ENCODE assay signal across 8 cellular contexts in genomic region chr7:123747089-123747488, GRCh38. TPM values are rescaled to one million over a fixed set of nuclear protein-coding genes. Genes with fewer than 3 reads are reported as not detected.
DNase-seq lines count a peak whose midpoint lies in the region; ATAC-seq and TF ChIP-seq lines count a peak whose summit lies in the region.

No MANE protein-coding gene starts in this region.

- peaks cover 77% of the 10 kb centered on the region for H3K4me1 Mint-ChIP-seq in activated naive CD8-positive, alpha-beta T cell treated with anti-CD3 and anti-CD28 coated beads, Interleukin-2, amount 50 U/mL, for 24 hours

- H3K36me3 ChIP-seq in heart left ventricle (no peaks in the 10 kb centered on the region), lower lobe of right lung (no peaks in the 10 kb centered on the region), urinary bladder (ENCODE audit: insufficient read depth) (no peaks in the 10 kb centered on the region)

- TF ChIP-seq POLR2A in heart left ventricle (IDR thresholded peaks at IDR 0.05) = no peak

- peak overlapping the region; percentile 88 for H3K27ac Mint-ChIP-seq in activated naive CD8-positive, alpha-beta T cell treated with anti-CD3 and anti-CD28 coated beads, Interleukin-2, amount 50 U/mL, for 24 hours

- H3K36me3 Mint-ChIP-seq in activated naive CD8-positive, alpha-beta T cell treated with anti-CD3 and anti-CD28 coated beads, Interleukin-2, amount 50 U/mL, for 24 hours (ENCODE audit: low read depth) = peaks cover 10% of the 10 kb centered on the region

- TF ChIP-seq CTCF in heart left ventricle (IDR thresholded peaks at IDR 0.05) (no peak), lower lobe of right lung (IDR thresholded peaks at IDR 0.05) (no peak)

- H3K4me3 Mint-ChIP-seq in activated naive CD8-positive, alpha-beta T cell treated with anti-CD3 and anti-CD28 coated beads, Interleukin-2, amount 50 U/mL, for 24 hours = peak overlapping the region; percentile 94

- ATAC-seq in heart left ventricle (no peak), Right ventricle myocardium inferior (no peak), lower lobe of right lung (no peak)
- ATAC-seq in activated naive CD8-positive, alpha-beta T cell treated with anti-CD3 and anti-CD28 coated beads, Interleukin-2, amount 50 U/mL, for 24 hours = no peak

- no peak for DNase-seq in heart left ventricle
- no peak for DNase-seq in Right ventricle myocardium inferior (ENCODE audit: missing footprints)
- DNase-seq in activated naive CD8-positive, alpha-beta T cell treated with anti-CD3 and anti-CD28 coated beads, Interleukin-2, amount 50 U/mL, for 24 hours = no peak
- no peak for DNase-seq in lower lobe of right lung
- DNase-seq in A172 (ENCODE audit: low spot score) = no peak
- DNase-seq in germinal center (ENCODE audit: low spot score) = no peak
- DNase-seq in amygdala (lab: John Stamatoyannopoulos, UW) = no peak

- H3K27ac ChIP-seq in heart left ventricle (peak overlapping the region in 10 of 12 donors; percentile 97 to 99 (median 98)), lower lobe of right lung (peak overlapping the region; percentile 98), urinary bladder (ENCODE audit: low read depth) (peak overlapping the region; percentile 23)

- intact Hi-C loops in heart left ventricle (cut with DNase I) = loop anchor here in 5 of 10 donors (5.0 to 10.0 kb wide), 6 partner anchors 35 to 192 kb away; partner anchors contain the start of genes NDUFA5 (in 2 of the 5) and LMOD2 (in 1 of the 5)
- intact Hi-C loops in Right ventricle myocardium inferior (cut with DNase I) = loop anchor here (5.0 kb wide), 2 partner anchors 35 to 110 kb away; no protein-coding TSS in a partner anchor
- intact Hi-C loops in lower lobe of right lung (cut with DNase I) = no loop called here

- H3K27me3 ChIP-seq in heart left ventricle = no peaks in the 10 kb centered on the region
- no peaks in the 10 kb centered on the region for H3K27me3 ChIP-seq in lower lobe of right lung (ENCODE audit: low read depth)

- 4 to 13% (median 11%) methylated on average over 4 of the region's 4 CpGs for WGBS in heart left ventricle, 4 donors
- WGBS in urinary bladder = 12% methylated on average over 4 of the region's 4 CpGs

- H3K9me3 Mint-ChIP-seq in activated naive CD8-positive, alpha-beta T cell treated with anti-CD3 and anti-CD28 coated beads, Interleukin-2, amount 50 U/mL, for 24 hours = no peaks in the 10 kb centered on the region

- H3K4me3 ChIP-seq in heart left ventricle = peak overlapping the region in 11 of 12 donors; percentile 83 to 92 (median 87)
- peak overlapping the region; percentile 82 for H3K4me3 ChIP-seq in lower lobe of right lung
- peak overlapping the region; percentile 83 for H3K4me3 ChIP-seq in urinary bladder (ENCODE audit: low read depth, low read length)

- H3K4me1 ChIP-seq in heart left ventricle (peaks cover 4 to 74% (median 57%) of the 10 kb centered on the region in 12 donors), lower lobe of right lung (peaks cover 61% of the 10 kb centered on the region), urinary bladder (ENCODE audit: insufficient read depth) (no peaks in the 10 kb centered on the region)

- no peaks in the 10 kb centered on the region for H3K27me3 Mint-ChIP-seq in activated naive CD8-positive, alpha-beta T cell treated with anti-CD3 and anti-CD28 coated beads, Interleukin-2, amount 50 U/mL, for 24 hours

- no peaks in the 10 kb centered on the region for H3K9me3 ChIP-seq in heart left ventricle
- H3K9me3 ChIP-seq in lower lobe of right lung = no peaks in the 10 kb centered on the region

RNA-seq across cellular contexts. Expression of gene WASL, which starts 1.7 kb away (rescaled TPM):
- total RNA-seq in heart left ventricle (10 to 100 TPM; 20.1 to 30.3 (median 26.4) TPM), Right ventricle myocardium inferior (28.4 TPM), lower lobe of right lung (33.3 TPM), urinary bladder (56.3 TPM)
- polyA plus RNA-seq in heart left ventricle (10 to 100 TPM; 11.2 to 23.3 TPM), urinary bladder (31.3 TPM)
- total RNA-seq in A172 (2014; rRNA removed; shearing (Covaris generic)) = 12.1 and 12.4 TPM in 2 replicates

Comparison
In these comparisons a context has a peak if more than half of its experiments do, and no peak if none do; other contexts are left out.
1. H3K27ac ChIP-seq: peak in every context shown above with its lines; median percentile 98 in heart left ventricle; 98 in lower lobe of right lung; 23 in urinary bladder.